Comparison of ENCODE assay signal across 23 cellular contexts in genomic region chr7:95342642-95343252, GRCh38. TPM values are rescaled to one million over a fixed set of nuclear protein-coding genes. Genes with fewer than 3 reads are reported as not detected.
DNase-seq lines count a peak whose midpoint lies in the region; ATAC-seq, FAIRE-seq and TF ChIP-seq lines count a peak whose summit lies in the region.
"Had no signal": no experiment of that assay in that cellular context is flagged by ENCODE, and none has a peak within 500 bp of the region (broad histone marks: within the 10 kb centered on the region; RNA-seq: fewer than 3 reads in every experiment).

No MANE protein-coding gene starts in this region.

- H4K8ac ChIP-seq in mesenchymal stem cell (ENCODE audit: low read length): no peak overlapping the region

- H2AK5ac ChIP-seq in mesenchymal stem cell (ENCODE audit: low read length, severe bottlenecking): no peak overlapping the region

- H3K9ac ChIP-seq in K562 (ENCODE audit: insufficient read depth in 1 of 2, low read depth in 2 of 2, low read length in 2 of 2) (no peak overlapping the region), mesenchymal stem cell (ENCODE audit: low read length) (no peak overlapping the region)

- H3K27ac ChIP-seq in K562 (ENCODE audit: extremely low read depth, low read depth, low read length) (no peak overlapping the region), mesenchymal stem cell (ENCODE audit: low read length, poor library complexity, severe bottlenecking) (no peak overlapping the region)
- H3K27ac ChIP-seq: heart left ventricle, HL-60, thoracic aorta, WERI-Rb-1 had no signal

- BruUV-seq in K562 (replicated peaks; lab: Mats Ljungman, UMichigan): no TSS peak

- H3K27me3 ChIP-seq in K562 (ENCODE audit: control insufficient read depth in 2 of 2, insufficient read depth in 2 of 2, low read length in 2 of 2): no peaks in the 10 kb centered on the region
- no peaks in the 10 kb centered on the region for H3K27me3 ChIP-seq in BE2C
- H3K27me3 ChIP-seq in mesenchymal stem cell (ENCODE audit: control insufficient read depth in 1 of 2, insufficient read depth in 1 of 2, low read length in 2 of 2): no peaks in the 10 kb centered on the region
- H3K27me3 ChIP-seq: heart left ventricle had no signal

- TF ChIP-seq RAD21 in K562 (CRISPR knock-in tag; conservative IDR thresholded peaks at IDR 0.05 in 1 of 2, IDR thresholded peaks at IDR 0.05 in 1 of 2): no peak

- H3K4me1 ChIP-seq in K562 (replicated peaks in 1 of 2; ENCODE audit: control insufficient read depth in 2 of 2, insufficient read depth in 2 of 2, low read length in 2 of 2) (no peaks in the 10 kb centered on the region), BE2C (no peaks in the 10 kb centered on the region), mesenchymal stem cell (ENCODE audit: control insufficient read depth, insufficient read depth, low read depth, low read length) (no peaks in the 10 kb centered on the region)
- H3K4me1 ChIP-seq: heart left ventricle had no signal

- TF ChIP-seq POLR2A in K562 (conservative IDR thresholded peaks at IDR 0.05): no peak

- in situ Hi-C loops in K562 (cut with MboI): no loop called here

- H3K9me1 ChIP-seq in K562 (ENCODE audit: control insufficient read depth, insufficient read depth, low read length): no peaks in the 10 kb centered on the region

- no peak for FAIRE-seq in K562 (lab: Jason Lieb, UNC)

- H3K4ac ChIP-seq in mesenchymal stem cell (ENCODE audit: low read depth in 1 of 2, low read length in 2 of 2): no peak overlapping the region

- DNase-seq in NCI-H2029 (lab: John Stamatoyannopoulos, UW): peak; percentile 9
- DNase-seq in NCI-H2029 treated with DMSO at 0.1 percent for 48 hours (lab: John Stamatoyannopoulos, UW): no peak
- DNase-seq in K562 (ENCODE audit: extremely low read depth in 1 of 4, low spot score in 3 of 4): no peak
- DNase-seq in left kidney (ENCODE audit: low read depth, low spot score): peak; percentile 17
- no peak for DNase-seq in NCI-H1092 treated with DMSO at 0.1 percent for 48 hours (lab: John Stamatoyannopoulos, UW)
- no peak for DNase-seq in cerebellum (ENCODE audit: low spot score)
- DNase-seq in BE2C: no peak
- DNase-seq in mesenchymal stem cell: no peak
- DNase-seq: activated CD8-positive, alpha-beta memory T cell treated with anti-CD3 and anti-CD28 coated beads for 24 hours; C1 segment of cervical spinal cord; GOT3; heart left ventricle; kidney glomerular epithelial cell; NCI-H2107; retina; SHP77 treated with DMSO at 0.1 percent for 48 hours; T-helper 2 cell; WERI-Rb-1 had no signal

- H3K4me2 ChIP-seq in K562 (ENCODE audit: insufficient read depth, low read length): no peak overlapping the region
- H3K4me2 ChIP-seq in mesenchymal stem cell (ENCODE audit: low read length, poor library complexity, severe bottlenecking): no peak overlapping the region

- no peak overlapping the region for H2BK120ac ChIP-seq in mesenchymal stem cell (ENCODE audit: low read depth, low read length)

- H3K4me3 ChIP-seq in K562 (no peak overlapping the region), BE2C (ENCODE audit: low read depth, low read length) (no peak overlapping the region), mesenchymal stem cell (ENCODE audit: insufficient read depth in 1 of 2, low read depth in 1 of 2, low read length in 2 of 2) (no peak overlapping the region)
- H3K4me3 ChIP-seq: heart left ventricle, thoracic aorta had no signal

- no peak overlapping the region for H3K14ac ChIP-seq in mesenchymal stem cell (ENCODE audit: low read length in 2 of 2)

- no peak overlapping the region for H4K91ac ChIP-seq in mesenchymal stem cell (ENCODE audit: low read length)

- no peak overlapping the region for H2BK15ac ChIP-seq in mesenchymal stem cell (ENCODE audit: low read depth, poor library complexity, severe bottlenecking)

- CTCF ChIA-PET in K562 (lab: Yijun Ruan, JAX; ENCODE audit: low intra/inter-chr PET ratio): interaction anchor here (0.8 kb wide), 1 partner anchor 138 kb away, joined by 3 read pairs; no protein-coding TSS in a partner anchor

- H2AFZ ChIP-seq in K562 (ENCODE audit: low read depth, low read length): no peak overlapping the region
- no peak overlapping the region for H2AFZ ChIP-seq in mesenchymal stem cell (ENCODE audit: low read depth, low read length)

- ATAC-seq in K562: peak; percentile 38
- ATAC-seq: heart left ventricle had no signal

- no peaks in the 10 kb centered on the region for H4K20me1 ChIP-seq in K562 (replicated peaks; ENCODE audit: control insufficient read depth, insufficient read depth, low read length)

- no peaks in the 10 kb centered on the region for H3K79me2 ChIP-seq in K562 (ENCODE audit: control insufficient read depth, insufficient read depth, low read length)

- no peaks in the 10 kb centered on the region for H3K79me1 ChIP-seq in mesenchymal stem cell (replicated peaks; ENCODE audit: low read length, poor library complexity, severe bottlenecking)

- no peaks in the 10 kb centered on the region for H3K36me3 ChIP-seq in K562 (ENCODE audit: control insufficient read depth, insufficient read depth, low read length)
- no peaks in the 10 kb centered on the region for H3K36me3 ChIP-seq in BE2C
- no peaks in the 10 kb centered on the region for H3K36me3 ChIP-seq in mesenchymal stem cell (ENCODE audit: control insufficient read depth in 1 of 2, insufficient read depth in 2 of 2, low read depth in 1 of 2, low read length in 2 of 2)
- H3K36me3 ChIP-seq: heart left ventricle, thoracic aorta, WERI-Rb-1 had no signal

- TF ChIP-seq CTCF in K562 (IDR thresholded peaks at IDR 0.05 in 2 of 3, conservative IDR thresholded peaks at IDR 0.05 in 1 of 3; ENCODE audit: insufficient read depth in 2 of 3, low read depth in 1 of 3, low read length in 3 of 3) (peak in 2 of 3 experiments; percentile 7 to 20; a peak in 3 of 6 replicates), BE2C (IDR thresholded peaks at IDR 0.05; ENCODE audit: low read depth, low read length) (no peak)

- intact Hi-C loops in K562 (cut with micrococcal nuclease): no loop called here

- POLR2A ChIA-PET in K562 (lab: Yijun Ruan, JAX): interaction anchor here (0.6 kb wide), 1 partner anchor 265 kb away, joined by 3 read pairs; no protein-coding TSS in a partner anchor

- no peak overlapping the region for H3K18ac ChIP-seq in mesenchymal stem cell (ENCODE audit: low read depth in 1 of 2, low read length in 2 of 2)

- 3% methylated on average over 3 of the region's 3 CpGs for WGBS in K562 (ENCODE audit: insufficient coverage, low coverage, missing lambda C conversion rate)
- 72% methylated on average over 3 of the region's 3 CpGs for whole genome bisulfite sequencing in mesenchymal stem cell

- no peak overlapping the region for H2BK5ac ChIP-seq in mesenchymal stem cell (ENCODE audit: low read depth, low read length, poor library complexity, severe bottlenecking)

- TF ChIP-seq EP300 in K562 (IDR thresholded peaks at IDR 0.05; ENCODE audit: low read length): no peak

- no peak overlapping the region for H2BK12ac ChIP-seq in mesenchymal stem cell (ENCODE audit: low read length in 2 of 2)

- H3K23ac ChIP-seq in mesenchymal stem cell (ENCODE audit: low read length in 2 of 2): no peak overlapping the region

- no peaks in the 10 kb centered on the region for H3K9me3 ChIP-seq in K562 (replicated peaks; ENCODE audit: control insufficient read depth, insufficient read depth, low read depth, low read length)
- no peaks in the 10 kb centered on the region for H3K9me3 ChIP-seq in BE2C
- H3K9me3 ChIP-seq in mesenchymal stem cell (ENCODE audit: control insufficient read depth, low read length): no peaks in the 10 kb centered on the region
- H3K9me3 ChIP-seq: heart left ventricle, thoracic aorta had no signal

RNA-seq across cellular contexts. Expression of gene PON1, which starts 18.4 kb away (rescaled TPM):
- total RNA-seq in K562 (2011; cell fraction: chromatin; rRNA removed; ENCODE audit: low replicate concordance): not detected in 2 replicates
- not detected in 2 replicates for total RNA-seq in K562 (2011; cell fraction: nucleolus; rRNA removed)
- total RNA-seq in K562 (2011; cell fraction: nucleoplasm; rRNA removed): not detected in 2 replicates
- total RNA-seq in K562 (2014; rRNA removed) (not detected in 2 replicates), K562 (2014; rRNA removed; fragmentation: Illumina TruSeq; extraction: Trizol) (not detected in 2 replicates), K562 (2015; rRNA removed; fragmentation: Illumina TruSeq; extraction: Trizol) (not detected in 2 replicates), K562 (2021) (not detected in 2 replicates), cerebellum (not detected)
- polyA plus RNA-seq in K562 (2011; rRNA removed) (not detected in 2 replicates), K562 (2014; fragmentation: Illumina TruSeq; extraction: Trizol) (not detected in 2 replicates), K562 (2014; fragmentation: Nextera tagmentation; extraction: Ambion mirVana) (not detected), K562 (2014; rRNA removed) (not detected in 2 replicates)
- polyA plus RNA-seq in K562 (2011; cell fraction: cytosol; rRNA removed): not detected in 2 replicates
- polyA plus RNA-seq in K562 (2011; cell fraction: nucleus; rRNA removed): not detected in 2 replicates
- polyA plus RNA-seq in K562 (2012): not detected in 2 replicates
- polyA minus RNA-seq in K562 (2011; rRNA and poly(A)+ RNA removed): not detected in 2 replicates
- not detected in 2 replicates for polyA minus RNA-seq in K562 (2011; cell fraction: cytosol; rRNA and poly(A)+ RNA removed)
- polyA minus RNA-seq in K562 (2011; cell fraction: nucleus; rRNA and poly(A)+ RNA removed): not detected in 2 replicates
- not detected for polyA plus RNA-seq in BE2C (2012; ENCODE audit: insufficient read depth, insufficient read length, low read depth)
- polyA plus RNA-seq in mesenchymal stem cell (2013, experiment 1 of 2): not detected
- not detected for polyA plus RNA-seq in mesenchymal stem cell (2013, experiment 2 of 2)
- total RNA-seq: A172, fibroblast of lung, thoracic aorta had no signal
- polyA plus RNA-seq: fibroblast of lung had no signal

RNA-seq across cellular contexts. Expression of gene PON3, which starts 53.4 kb away (rescaled TPM):
- not detected in 2 replicates for total RNA-seq in K562 (2011; cell fraction: chromatin; rRNA removed; ENCODE audit: low replicate concordance)
- total RNA-seq in K562 (2011; cell fraction: nucleolus; rRNA removed): 0.39 TPM in 1 of 2 replicates, not detected in the other
- not detected in 2 replicates for total RNA-seq in K562 (2011; cell fraction: nucleoplasm; rRNA removed)
- not detected in 2 replicates for total RNA-seq in K562 (2014; rRNA removed)
- not detected in 2 replicates for total RNA-seq in K562 (2014; rRNA removed; fragmentation: Illumina TruSeq; extraction: Trizol)
- total RNA-seq in K562 (2015; rRNA removed; fragmentation: Illumina TruSeq; extraction: Trizol): 0.18 TPM in 1 of 2 replicates, not detected in the other
- not detected in 2 replicates for total RNA-seq in K562 (2021)
- 0.38 TPM in 1 of 2 replicates, not detected in the other for polyA plus RNA-seq in K562 (2011; rRNA removed)
- not detected in 2 replicates for polyA plus RNA-seq in K562 (2011; cell fraction: cytosol; rRNA removed)
- not detected in 2 replicates for polyA plus RNA-seq in K562 (2011; cell fraction: nucleus; rRNA removed)
- 0.08 TPM in 1 of 2 replicates, not detected in the other for polyA plus RNA-seq in K562 (2012)
- not detected in 2 replicates for polyA plus RNA-seq in K562 (2014; fragmentation: Illumina TruSeq; extraction: Trizol)
- under 1 TPM in 1 of 2 experiments, not detected in 1; 0.15 TPM for polyA plus RNA-seq in K562 (2014; fragmentation: Nextera tagmentation; extraction: Ambion mirVana)
- polyA plus RNA-seq in K562 (2014; rRNA removed): not detected in 2 replicates
- polyA minus RNA-seq in K562 (2011; rRNA and poly(A)+ RNA removed): 0.21 TPM in 1 of 2 replicates, not detected in the other
- polyA minus RNA-seq in K562 (2011; cell fraction: cytosol; rRNA and poly(A)+ RNA removed): not detected in 2 replicates
- polyA minus RNA-seq in K562 (2011; cell fraction: nucleus; rRNA and poly(A)+ RNA removed): 0.11 and 0.13 TPM in 2 replicates
- total RNA-seq in cerebellum: 0.36 TPM
- polyA plus RNA-seq in BE2C (2012; ENCODE audit: insufficient read depth, insufficient read length, low read depth): not detected
- polyA plus RNA-seq in mesenchymal stem cell (2013, experiment 1 of 2): not detected
- polyA plus RNA-seq in mesenchymal stem cell (2013, experiment 2 of 2): not detected
- total RNA-seq: A172, thoracic aorta had no signal
- polyA plus RNA-seq: neural cell had no signal

Comparison
In these comparisons a context has a peak if more than half of its experiments do, and no peak if none do; other contexts are left out.
1. DNase-seq: peak in NCI-H2029 (single experiment) and left kidney (single experiment); none in NCI-H2029 treated with DMSO at 0.1 percent for 48 hours (single experiment), K562 (0 of 4), NCI-H1092 treated with DMSO at 0.1 percent for 48 hours (single experiment), cerebellum (single experiment), BE2C (single experiment) and mesenchymal stem cell (single experiment).